In the genomic region with DNA sequence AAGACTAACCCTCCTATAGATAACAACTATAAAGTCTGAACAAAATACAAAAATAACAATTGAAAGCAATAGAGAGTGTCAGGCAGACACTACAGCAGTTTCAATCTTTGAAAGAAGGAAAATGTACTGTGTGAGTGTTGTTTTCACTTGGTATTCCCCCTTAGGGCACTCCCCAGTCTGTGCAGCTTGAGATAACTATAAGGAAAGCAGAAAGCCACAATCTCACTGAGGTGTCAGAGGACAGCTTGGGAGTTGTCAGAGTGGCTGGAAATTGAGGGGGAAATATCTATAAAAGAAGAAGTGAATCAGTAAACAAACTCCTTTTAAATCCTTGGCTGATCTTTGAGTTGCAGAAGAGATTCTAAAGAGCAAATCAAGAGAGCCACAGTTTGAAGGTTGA, we compare ENCODE assay signal across 17 cellular contexts.
"Had no signal": no experiment of that assay in that cellular context is flagged by ENCODE, and none has a peak within 500 bp of the region (broad histone marks: within the 10 kb centered on the region; RNA-seq: fewer than 3 reads in every experiment).

No MANE protein-coding gene starts in this region.

- H3K27ac ChIP-seq: dorsolateral prefrontal cortex, gastroesophageal sphincter, heart right ventricle, right atrium auricular region, VCaP had no signal

- H3K36me3 ChIP-seq: gastroesophageal sphincter, heart right ventricle, right atrium auricular region had no signal

- H3K4me3 Mint-ChIP-seq: activated T-helper 17 cell treated with anti-CD3 and anti-CD28 coated beads, Interleukin-2, amount 50 U/mL, for 72 hours; type B pancreatic cell had no signal

- H3K27me3 ChIP-seq: dorsolateral prefrontal cortex, gastroesophageal sphincter, heart right ventricle, right atrium auricular region had no signal

- H3K36me3 Mint-ChIP-seq: type B pancreatic cell had no signal

- H3K9me3 ChIP-seq: gastroesophageal sphincter, heart right ventricle, right atrium auricular region had no signal

- H3K4me3 ChIP-seq: dorsolateral prefrontal cortex, gastroesophageal sphincter, heart right ventricle, right atrium auricular region had no signal

- ATAC-seq: activated T-helper 17 cell treated with anti-CD3 and anti-CD28 coated beads, Interleukin-2, amount 50 U/mL, for 72 hours; gastroesophageal sphincter; heart right ventricle; left lobe of liver had no signal

- H3K27ac Mint-ChIP-seq: activated T-helper 17 cell treated with anti-CD3 and anti-CD28 coated beads, Interleukin-2, amount 50 U/mL, for 72 hours; type B pancreatic cell had no signal

- H3K4me1 ChIP-seq: gastroesophageal sphincter, heart right ventricle had no signal

- H3K9me3 Mint-ChIP-seq: activated T-helper 17 cell treated with anti-CD3 and anti-CD28 coated beads, Interleukin-2, amount 50 U/mL, for 72 hours; type B pancreatic cell had no signal

- DNase-seq: activated CD4-positive, alpha-beta T cell treated with anti-CD3 and anti-CD28 coated beads for 1 hour; activated CD4-positive, alpha-beta T cell treated with anti-CD3 and anti-CD28 coated beads, Interleukin-2, amount 50 U/mL, for 4 hours; activated naive CD4-positive, alpha-beta T cell treated with Interleukin-2 at 50 U/mL for 16 hours; dorsolateral prefrontal cortex; erythroblast; heart right ventricle; midbrain; posterior cingulate gyrus; stimulated activated CD4-positive, alpha-beta T cell treated with anti-CD3 and anti-CD28 coated beads, Interleukin-4, amount 100 ng/mL, for 1 hour; stimulated activated naive CD4-positive, alpha-beta T cell; T-helper 9 cell had no signal

- H3K27me3 Mint-ChIP-seq: activated T-helper 17 cell treated with anti-CD3 and anti-CD28 coated beads, Interleukin-2, amount 50 U/mL, for 72 hours; type B pancreatic cell had no signal

- H3K4me1 Mint-ChIP-seq: activated T-helper 17 cell treated with anti-CD3 and anti-CD28 coated beads, Interleukin-2, amount 50 U/mL, for 72 hours had no signal
